Comparison of ENCODE assay signal across 19 cellular contexts in the genomic region with DNA sequence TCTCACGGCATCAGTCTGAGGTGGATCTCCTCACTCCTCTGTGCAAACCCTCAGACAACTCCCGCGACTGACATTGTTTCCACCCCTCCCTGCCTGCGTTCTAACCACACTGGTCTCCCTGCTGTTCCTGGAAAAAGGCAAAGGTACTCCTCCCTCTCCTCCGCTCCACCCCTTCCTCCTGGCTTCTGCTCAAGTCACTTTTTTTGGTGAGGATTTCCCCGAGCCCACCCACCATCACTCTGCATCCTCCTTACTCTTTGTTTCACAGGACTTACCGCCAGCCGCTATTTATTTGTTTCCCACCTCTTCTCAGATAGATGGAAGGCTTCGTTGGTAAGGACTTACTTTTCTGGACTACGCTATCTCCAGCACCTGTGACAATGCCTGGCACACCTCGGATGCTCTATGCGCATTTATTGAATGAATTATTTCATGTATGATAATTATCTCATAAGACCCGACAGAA. TPM values are rescaled to one million over a fixed set of nuclear protein-coding genes. Genes with fewer than 3 reads are reported as not detected.
A peak's percentile ranks its signal among the peaks of the same experiment; 100 is the strongest.
DNase-seq lines count a peak whose midpoint lies in the region; ATAC-seq, FAIRE-seq and TF ChIP-seq lines count a peak whose summit lies in the region.
"Had no signal": no experiment of that assay in that cellular context is flagged by ENCODE, and none has a peak within 500 bp of the region (broad histone marks: within the 10 kb centered on the region; RNA-seq: fewer than 3 reads in every experiment).

No MANE protein-coding gene starts in this region.

- DNase-seq in A549 (ENCODE audit: low read depth in 1 of 2, low spot score in 1 of 2) = no peak
- no peak for DNase-seq in GM12865 (ENCODE audit: low read depth)
- DNase-seq in NCI-H146 treated with DMSO at 0.1 percent for 48 hours (lab: John Stamatoyannopoulos, UW; ENCODE audit: unreplicated experiment) = peak; percentile 39
- peak; percentile 9 for DNase-seq in colonic mucosa
- DNase-seq in anterior cingulate cortex (lab: John Stamatoyannopoulos, UW) = no peak
- no peak for DNase-seq in activated T-cell treated with anti-CD3 and anti-CD28 coated beads, Interleukin-2, amount 50 U/mL, for 72 hours
- no peak for DNase-seq in NCI-H774 (lab: John Stamatoyannopoulos, UW)
- DNase-seq: Caco-2; CD4-positive, CD25-positive, alpha-beta regulatory T cell; DMS153; EL; NCI-H1048; NCI-H1436 treated with DMSO at 0.1 percent for 48 hours; NCI-H446; SHP77 treated with DMSO at 0.1 percent for 48 hours; T-helper 1 cell had no signal

- H3K4me1 ChIP-seq in A549 (peaks cover 4% of the 10 kb centered on the region; the same call in 1 of the 3 replicates), colonic mucosa (no peaks in the 10 kb centered on the region)
- H3K4me1 ChIP-seq: Caco-2 had no signal

- H3K9me3 ChIP-seq in A549 (no peaks in the 10 kb centered on the region), colonic mucosa (no peaks in the 10 kb centered on the region)
- H3K9me3 ChIP-seq: Caco-2 had no signal

- H3K36me3 Mint-ChIP-seq in activated T-cell treated with anti-CD3 and anti-CD28 coated beads, Interleukin-2, amount 50 U/mL, for 72 hours (ENCODE audit: insufficient read depth in 2 of 2) = no peaks in the 10 kb centered on the region
- H3K36me3 Mint-ChIP-seq: CD4-positive, CD25-positive, alpha-beta regulatory T cell had no signal

- no peak; a peak in 1 of 6 replicates for ATAC-seq in A549
- no peak for ATAC-seq in GM18498 (IDR thresholded peaks at IDR 0.05; ENCODE audit: unreplicated experiment)
- ATAC-seq in activated T-cell treated with anti-CD3 and anti-CD28 coated beads, Interleukin-2, amount 50 U/mL, for 72 hours (replicated peaks in 1 of 2) = no peak
- ATAC-seq: K562 had no signal

- FAIRE-seq in A549 (lab: Jason Lieb, UNC) = no peak
- FAIRE-seq: K562 had no signal

- 0 out of 3 replicates have a peak overlapping the region, but pooled peaks have one; percentile 28 for H3K4me2 ChIP-seq in A549

- no peak overlapping the region for H3K4me3 Mint-ChIP-seq in activated T-cell treated with anti-CD3 and anti-CD28 coated beads, Interleukin-2, amount 50 U/mL, for 72 hours
- H3K4me3 Mint-ChIP-seq: CD4-positive, CD25-positive, alpha-beta regulatory T cell had no signal

- 42% methylated on average over 13 of the region's 13 CpGs for WGBS in A549 (ENCODE audit: missing lambda C conversion rate)

- H3K27ac ChIP-seq in A549 = no peak overlapping the region
- no peak overlapping the region for H3K27ac ChIP-seq in colonic mucosa

- H3K27me3 Mint-ChIP-seq in activated T-cell treated with anti-CD3 and anti-CD28 coated beads, Interleukin-2, amount 50 U/mL, for 72 hours (ENCODE audit: low read depth) = peaks cover 26% of the 10 kb centered on the region

- no peak for TF ChIP-seq EP300 in A549 (IDR thresholded peaks at IDR 0.05)

- intact Hi-C loops in colonic mucosa (cut with DNase I) = no loop called here

- no peak for TF ChIP-seq POLR2A in A549 (IDR thresholded peaks at IDR 0.05; ENCODE audit: low read length)

- no peaks in the 10 kb centered on the region for H3K27me3 ChIP-seq in colonic mucosa

- H3K27ac Mint-ChIP-seq in activated T-cell treated with anti-CD3 and anti-CD28 coated beads, Interleukin-2, amount 50 U/mL, for 72 hours = no peak overlapping the region
- H3K27ac Mint-ChIP-seq: CD4-positive, CD25-positive, alpha-beta regulatory T cell had no signal

- POLR2A ChIA-PET in A549 (lab: Yijun Ruan, JAX) = no interaction called here

- TF ChIP-seq CTCF in A549 (IDR thresholded peaks at IDR 0.05) (no peak), GM12865 (IDR thresholded peaks at IDR 0.05; ENCODE audit: insufficient read depth, low read depth, low read length, missing control alignments) (no peak), colonic mucosa (IDR thresholded peaks at IDR 0.05) (no peak)

- H3K4me3 ChIP-seq in A549 (no peak overlapping the region), GM12865 (ENCODE audit: low read depth, low read length) (peak overlapping the region; percentile 10; the same call in 1 of the 2 replicates), colonic mucosa (no peak overlapping the region)
- H3K4me3 ChIP-seq: K562 had no signal

- CTCF ChIA-PET in A549 (lab: Yijun Ruan, JAX) = no interaction called here

- no peak for TF ChIP-seq RAD21 in A549 (conservative IDR thresholded peaks at IDR 0.05 in 1 of 2, IDR thresholded peaks at IDR 0.05 in 1 of 2)

- H3K9me3 Mint-ChIP-seq in activated T-cell treated with anti-CD3 and anti-CD28 coated beads, Interleukin-2, amount 50 U/mL, for 72 hours = no peaks in the 10 kb centered on the region

- no peak overlapping the region for H3K9ac ChIP-seq in colonic mucosa (ENCODE audit: low read depth in 2 of 2, low read length in 2 of 2)

- no peaks in the 10 kb centered on the region for H3K36me3 ChIP-seq in colonic mucosa

- no peaks in the 10 kb centered on the region for H3K4me1 Mint-ChIP-seq in activated T-cell treated with anti-CD3 and anti-CD28 coated beads, Interleukin-2, amount 50 U/mL, for 72 hours (ENCODE audit: low read depth)

TF ChIP-seq in A549, 52 proteins besides CTCF, POLR2A, EP300 and RAD21:
- TF ChIP-seq ESRRA (IDR thresholded peaks at IDR 0.05; ENCODE audit: borderline replicate concordance, low read length) (no peak), CHD2 (IDR thresholded peaks at IDR 0.05; ENCODE audit: low read length, partially characterized antibody) (no peak), HOXA7 (CRISPR knock-in tag; IDR thresholded peaks at IDR 0.05) (no peak)
- TF ChIP-seq, protein P1, sequence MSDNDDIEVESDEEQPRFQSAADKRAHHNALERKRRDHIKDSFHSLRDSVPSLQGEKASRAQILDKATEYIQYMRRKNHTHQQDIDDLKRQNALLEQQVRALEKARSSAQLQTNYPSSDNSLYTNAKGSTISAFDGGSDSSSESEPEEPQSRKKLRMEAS (IDR thresholded peaks at IDR 0.05) = no peak

RNA-seq across cellular contexts. Expression of gene PRR23E, which starts 25.6 kb away (rescaled TPM):
- polyA plus RNA-seq in A549 (2011; rRNA removed) = not detected in 2 replicates
- not detected in 2 replicates for polyA plus RNA-seq in A549 (2012; cell fraction: cytosol; rRNA removed)
- polyA plus RNA-seq in A549 (2012; cell fraction: nucleus; rRNA removed) = not detected in 2 replicates
- not detected in 3 replicates for polyA plus RNA-seq in A549 (2017; fragmentation: RNase III; extraction: RNeasy Plus Mini Kit Qiagen cat#74134 plus additional on column Dnase treatment)
- polyA minus RNA-seq in A549 (2011; rRNA and poly(A)+ RNA removed) = not detected in 2 replicates
- total RNA-seq in colonic mucosa = not detected
- not detected for total RNA-seq in activated T-cell treated with anti-CD3 and anti-CD28 coated beads, Interleukin-2, amount 50 U/mL, for 72 hours
- total RNA-seq: Caco-2; CD4-positive, CD25-positive, alpha-beta regulatory T cell; K562; MCF 10A had no signal
- polyA plus RNA-seq: CD4-positive, CD25-positive, alpha-beta regulatory T cell; K562 had no signal

Comparison
In these comparisons a context has a peak if more than half of its experiments do, and no peak if none do; other contexts are left out.
1. DNase-seq: peak in NCI-H146 treated with DMSO at 0.1 percent for 48 hours (single experiment) and colonic mucosa (single experiment); none in A549 (0 of 2), GM12865 (single experiment), anterior cingulate cortex (0 of 58), activated T-cell treated with anti-CD3 and anti-CD28 coated beads, Interleukin-2, amount 50 U/mL, for 72 hours (0 of 2) and NCI-H774 (single experiment).